ENCODE assay signal across 24 cellular contexts in genomic region chr10:113626809-113627370, GRCh38. TPM values are rescaled to one million over a fixed set of nuclear protein-coding genes. Genes with fewer than 3 reads are reported as not detected.
"Had no signal": no experiment of that assay in that cellular context is flagged by ENCODE, and none has a peak within 500 bp of the region (broad histone marks: within the 10 kb centered on the region; RNA-seq: fewer than 3 reads in every experiment).

No MANE protein-coding gene starts in this region.

- H3K27ac Mint-ChIP-seq: activated CD4-positive, alpha-beta memory T cell treated with anti-CD3 and anti-CD28 coated beads, Interleukin-2, amount 10 ng/mL, durations not matched to agents 7 days and 5 days; activated naive CD8-positive, alpha-beta T cell; activated T-cell treated with anti-CD3 and anti-CD28 coated beads, Interleukin-2, amount 50 U/mL, for 72 hours; effector memory CD8-positive, alpha-beta T cell; nephron; stimulated activated naive B cell treated with anti-CD40 and anti-IgM and Interleukin-4, amounts not matched to agents 10 μg/mL and 1 μg/mL and 100 μg/mL, for 72 hours; T-helper 17 cell had no signal

- H3K27me3 ChIP-seq: gastroesophageal sphincter, tibial artery, uterus had no signal

- H3K79me2 ChIP-seq: hepatocyte had no signal

- H3K4me1 ChIP-seq: prostate gland, uterus had no signal

- H3K4me2 ChIP-seq: hepatocyte had no signal

- H3K4me3 Mint-ChIP-seq: activated CD4-positive, alpha-beta memory T cell treated with anti-CD3 and anti-CD28 coated beads, Interleukin-2, amount 10 ng/mL, durations not matched to agents 7 days and 5 days; activated naive CD8-positive, alpha-beta T cell; activated T-cell treated with anti-CD3 and anti-CD28 coated beads, Interleukin-2, amount 50 U/mL, for 72 hours; effector memory CD8-positive, alpha-beta T cell; nephron; stimulated activated naive B cell treated with anti-CD40 and anti-IgM and Interleukin-4, amounts not matched to agents 10 μg/mL and 1 μg/mL and 100 μg/mL, for 72 hours; T-helper 17 cell had no signal

- H2AFZ ChIP-seq: hepatocyte had no signal

- H3K36me3 Mint-ChIP-seq: activated naive CD8-positive, alpha-beta T cell; stimulated activated naive B cell treated with anti-CD40 and anti-IgM and Interleukin-4, amounts not matched to agents 10 μg/mL and 1 μg/mL and 100 μg/mL, for 72 hours had no signal

- H3K9me3 ChIP-seq: gastroesophageal sphincter, prostate gland, tibial artery, uterus had no signal

- DNase-seq: activated CD4-positive, alpha-beta memory T cell treated with anti-CD3 and anti-CD28 coated beads, Interleukin-2, amount 10 ng/mL, durations not matched to agents 7 days and 5 days; activated CD4-positive, alpha-beta T cell treated with anti-CD3 and anti-CD28 coated beads for 4 hours; activated CD8-positive, alpha-beta memory T cell treated with anti-CD3 and anti-CD28 coated beads, Interleukin-2, amount 50 U/mL, for 4 hours; activated gamma-delta T cell; activated T-cell treated with anti-CD3 and anti-CD28 coated beads, Interleukin-2, amount 50 U/mL, for 72 hours; amygdala; cerebellar nuclear complex; dermis blood vessel endothelial cell; effector memory CD8-positive, alpha-beta T cell; kidney; mesenchymal stem cell; occipital lobe; stimulated activated CD4-positive, alpha-beta T cell treated with anti-CD3 and anti-CD28 coated beads, Interleukin-4, amount 100 ng/mL, for 1 hour; stimulated activated naive B cell treated with anti-CD40 and anti-IgM and Interleukin-4, amounts not matched to agents 10 μg/mL and 1 μg/mL and 100 μg/mL, for 72 hours; T-helper 17 cell; tibial artery; uterus had no signal

- H3K36me3 ChIP-seq: gastroesophageal sphincter, prostate gland, tibial artery, uterus had no signal

- H3K9me3 Mint-ChIP-seq: activated CD4-positive, alpha-beta memory T cell treated with anti-CD3 and anti-CD28 coated beads, Interleukin-2, amount 10 ng/mL, durations not matched to agents 7 days and 5 days; effector memory CD8-positive, alpha-beta T cell; nephron; stimulated activated naive B cell treated with anti-CD40 and anti-IgM and Interleukin-4, amounts not matched to agents 10 μg/mL and 1 μg/mL and 100 μg/mL, for 72 hours had no signal

- ATAC-seq: activated T-cell treated with anti-CD3 and anti-CD28 coated beads, Interleukin-2, amount 50 U/mL, for 72 hours; effector memory CD8-positive, alpha-beta T cell; gastroesophageal sphincter; stimulated activated naive B cell treated with anti-CD40 and anti-IgM and Interleukin-4, amounts not matched to agents 10 μg/mL and 1 μg/mL and 100 μg/mL, for 72 hours; T-helper 17 cell had no signal

- H3K4me3 ChIP-seq: gastroesophageal sphincter, hepatocyte, prostate gland, tibial artery, uterus had no signal

- H3K4me1 Mint-ChIP-seq: activated CD4-positive, alpha-beta memory T cell treated with anti-CD3 and anti-CD28 coated beads, Interleukin-2, amount 10 ng/mL, durations not matched to agents 7 days and 5 days; stimulated activated naive B cell treated with anti-CD40 and anti-IgM and Interleukin-4, amounts not matched to agents 10 μg/mL and 1 μg/mL and 100 μg/mL, for 72 hours; T-helper 17 cell had no signal

- H3K27ac ChIP-seq: epithelial cell of prostate, gastroesophageal sphincter, hepatocyte, prostate gland, tibial artery, uterus had no signal

RNA-seq across cellular contexts. Expression of gene NRAP, which starts 37.0 kb away (rescaled TPM):
- total RNA-seq: activated CD4-positive, alpha-beta memory T cell treated with anti-CD3 and anti-CD28 coated beads, Interleukin-2, amount 10 ng/mL, durations not matched to agents 7 days and 5 days; activated T-cell treated with anti-CD3 and anti-CD28 coated beads, Interleukin-2, amount 50 U/mL, for 72 hours; dermis blood vessel endothelial cell; hepatocyte; kidney; subcutaneous adipose tissue; T-helper 17 cell had no signal
